Comparison of ENCODE assay signal across 17 cellular contexts in genomic region chr11:9596926-9597325, GRCh38. TPM values are rescaled to one million over a fixed set of nuclear protein-coding genes. Genes with fewer than 3 reads are reported as not detected.
A peak's percentile ranks its signal among the peaks of the same experiment; 100 is the strongest.
DNase-seq lines count a peak whose midpoint lies in the region; ATAC-seq and TF ChIP-seq lines count a peak whose summit lies in the region.
"Had no signal": no experiment of that assay in that cellular context is flagged by ENCODE, and none has a peak within 500 bp of the region (broad histone marks: within the 10 kb centered on the region; RNA-seq: fewer than 3 reads in every experiment).

No MANE protein-coding gene starts in this region.

- no peak overlapping the region for H3K4me3 ChIP-seq in OCI-LY1 (ENCODE audit: low read depth, low read length, poor library complexity, severe bottlenecking)
- H3K4me3 ChIP-seq in endodermal cell (ENCODE audit: low read length), result no peak overlapping the region
- no peak overlapping the region for H3K4me3 ChIP-seq in breast epithelium
- H3K4me3 ChIP-seq: HAP-1, MG63 had no signal

- peaks cover 13% of the 10 kb centered on the region for H3F3A ChIP-seq in OCI-LY1 (ENCODE audit: insufficient read depth, low read length)

- peak overlapping the region; percentile 4 for H3K27ac Mint-ChIP-seq in activated naive CD4-positive, alpha-beta T cell treated with anti-CD3 and anti-CD28 coated beads, Interleukin-2, amount 50 U/mL, for 24 hours
- H3K27ac Mint-ChIP-seq in activated naive CD4-positive, alpha-beta T cell treated with anti-CD3 and anti-CD28 coated beads for 36 hours, result no peak overlapping the region
- H3K27ac Mint-ChIP-seq in endodermal cell, result no peak overlapping the region

- no peaks in the 10 kb centered on the region for H3K36me3 Mint-ChIP-seq in activated naive CD4-positive, alpha-beta T cell treated with anti-CD3 and anti-CD28 coated beads, Interleukin-2, amount 50 U/mL, for 24 hours
- H3K36me3 Mint-ChIP-seq in activated naive CD4-positive, alpha-beta T cell treated with anti-CD3 and anti-CD28 coated beads for 36 hours (ENCODE audit: low read depth), result no peaks in the 10 kb centered on the region
- H3K36me3 Mint-ChIP-seq in endodermal cell (ENCODE audit: low read depth), result no peaks in the 10 kb centered on the region
- H3K36me3 Mint-ChIP-seq: CD4-positive, alpha-beta memory T cell had no signal

- H3K27ac ChIP-seq in OCI-LY1 (ENCODE audit: low read depth, low read length, poor library complexity, severe bottlenecking) (peak overlapping the region; percentile 87), endodermal cell (ENCODE audit: low read depth, low read length) (no peak overlapping the region), breast epithelium (no peak overlapping the region)

- peaks cover 16% of the 10 kb centered on the region for H3K4me1 Mint-ChIP-seq in activated naive CD4-positive, alpha-beta T cell treated with anti-CD3 and anti-CD28 coated beads, Interleukin-2, amount 50 U/mL, for 24 hours
- peaks cover 20% of the 10 kb centered on the region for H3K4me1 Mint-ChIP-seq in activated naive CD4-positive, alpha-beta T cell treated with anti-CD3 and anti-CD28 coated beads for 36 hours (ENCODE audit: low read depth)
- H3K4me1 Mint-ChIP-seq in endodermal cell, result peaks cover 17% of the 10 kb centered on the region

- H3K4me2 ChIP-seq in OCI-LY1 (ENCODE audit: low read length), result peak overlapping the region; percentile 41

- H3K9me2 ChIP-seq in OCI-LY1 (ENCODE audit: low read depth, low read length), result no peaks in the 10 kb centered on the region

- H3K9ac ChIP-seq in OCI-LY1 (ENCODE audit: low read length), result peak overlapping the region; percentile 11; the same call in 1 of the 2 replicates
- no peak overlapping the region for H3K9ac ChIP-seq in endodermal cell (ENCODE audit: extremely low read depth, low read length, poor library complexity, severe bottlenecking)

- H3K27me3 ChIP-seq in OCI-LY1 (ENCODE audit: insufficient read depth, low read length) (no peaks in the 10 kb centered on the region), endodermal cell (ENCODE audit: control insufficient read depth, insufficient read depth, low read length, poor library complexity, severe bottlenecking) (no peaks in the 10 kb centered on the region), breast epithelium (no peaks in the 10 kb centered on the region)
- H3K27me3 ChIP-seq: MG63 had no signal

- H2AFZ ChIP-seq in OCI-LY1 (ENCODE audit: low read length), result no peak overlapping the region

- H3K36me3 ChIP-seq in OCI-LY1 (ENCODE audit: insufficient read depth, low read length) (no peaks in the 10 kb centered on the region), endodermal cell (ENCODE audit: control insufficient read depth, insufficient read depth, low read length) (no peaks in the 10 kb centered on the region), breast epithelium (no peaks in the 10 kb centered on the region)
- H3K36me3 ChIP-seq: HAP-1, MG63 had no signal

- ATAC-seq in GM21390 (IDR thresholded peaks at IDR 0.05; ENCODE audit: unreplicated experiment), result no peak

- no peaks in the 10 kb centered on the region for H3K9me3 ChIP-seq in OCI-LY1 (ENCODE audit: low read length)
- H3K9me3 ChIP-seq in endodermal cell (ENCODE audit: control insufficient read depth, low read length), result no peaks in the 10 kb centered on the region
- no peaks in the 10 kb centered on the region for H3K9me3 ChIP-seq in breast epithelium
- H3K9me3 ChIP-seq: HAP-1, MG63 had no signal

- CTCF ChIA-PET in activated naive CD4-positive, alpha-beta T cell treated with anti-CD3 and anti-CD28 coated beads for 36 hours (lab: Charles Lee), result interaction anchor here (0.8 to 5.2 kb wide), 5 partner anchors 16 to 161 kb away, joined by 3 to 33 read pairs (median 4); no protein-coding TSS in a partner anchor

- TF ChIP-seq POLR2A in breast epithelium (IDR thresholded peaks at IDR 0.05), result no peak

- peaks cover 76% of the 10 kb centered on the region for H3K4me1 ChIP-seq in OCI-LY1 (ENCODE audit: insufficient read depth, low read length, severe bottlenecking)
- peaks cover 6% of the 10 kb centered on the region for H3K4me1 ChIP-seq in endodermal cell (ENCODE audit: control insufficient read depth, insufficient read depth, low read length)
- H3K4me1 ChIP-seq in breast epithelium, result no peaks in the 10 kb centered on the region
- H3K4me1 ChIP-seq: HAP-1 had no signal

- no peaks in the 10 kb centered on the region for H4K20me1 ChIP-seq in OCI-LY1 (ENCODE audit: insufficient read depth, low read length)

- intact Hi-C loops in activated naive CD4-positive, alpha-beta T cell treated with anti-CD3 and anti-CD28 coated beads for 36 hours (cut with micrococcal nuclease), result no loop called here
- intact Hi-C loops in breast epithelium (cut with DNase I; ENCODE audit: low total_unique reads), result no loop called here

- H3K9me3 Mint-ChIP-seq in activated naive CD4-positive, alpha-beta T cell treated with anti-CD3 and anti-CD28 coated beads, Interleukin-2, amount 50 U/mL, for 24 hours, result no peaks in the 10 kb centered on the region
- H3K9me3 Mint-ChIP-seq in activated naive CD4-positive, alpha-beta T cell treated with anti-CD3 and anti-CD28 coated beads for 36 hours, result no peaks in the 10 kb centered on the region
- peaks cover 2% of the 10 kb centered on the region for H3K9me3 Mint-ChIP-seq in endodermal cell
- H3K9me3 Mint-ChIP-seq: CD4-positive, alpha-beta memory T cell had no signal

- no peaks in the 10 kb centered on the region for H3K27me3 Mint-ChIP-seq in activated naive CD4-positive, alpha-beta T cell treated with anti-CD3 and anti-CD28 coated beads, Interleukin-2, amount 50 U/mL, for 24 hours
- H3K27me3 Mint-ChIP-seq in activated naive CD4-positive, alpha-beta T cell treated with anti-CD3 and anti-CD28 coated beads for 36 hours (ENCODE audit: low read depth), result peaks cover 2% of the 10 kb centered on the region
- no peaks in the 10 kb centered on the region for H3K27me3 Mint-ChIP-seq in endodermal cell (ENCODE audit: insufficient read depth)
- H3K27me3 Mint-ChIP-seq: CD4-positive, alpha-beta memory T cell had no signal

- no peaks in the 10 kb centered on the region for H3K79me2 ChIP-seq in OCI-LY1 (ENCODE audit: insufficient read depth, low read length)

- WGBS in endodermal cell (ENCODE audit: insufficient coverage in 1 of 2, insufficient read length in 1 of 2), 2 experiments, result 90 to 93% methylated on average over 2 of the region's 2 CpGs

- DNase-seq in activated naive CD4-positive, alpha-beta T cell treated with anti-CD3 and anti-CD28 coated beads for 36 hours, result no peak
- DNase-seq in endodermal cell, result peak; percentile 29
- DNase-seq in breast epithelium (ENCODE audit: low spot score in 2 of 2), result no peak
- DNase-seq in SKM-1 (lab: John Stamatoyannopoulos, UW; ENCODE audit: unreplicated experiment), result no peak
- no peak for DNase-seq in putamen (ENCODE audit: low spot score)
- DNase-seq: Calu3; CD4-positive, alpha-beta memory T cell; Kasumi-1; MG63; NCI-H1092 treated with DMSO at 0.1 percent for 48 hours; NCI-H1694 treated with DMSO at 0.1 percent for 48 hours; NCI-H510A treated with DMSO at 0.1 percent for 48 hours; NCI-H82 had no signal

- H3K4me3 Mint-ChIP-seq in activated naive CD4-positive, alpha-beta T cell treated with anti-CD3 and anti-CD28 coated beads, Interleukin-2, amount 50 U/mL, for 24 hours, result no peak overlapping the region
- H3K4me3 Mint-ChIP-seq in activated naive CD4-positive, alpha-beta T cell treated with anti-CD3 and anti-CD28 coated beads for 36 hours, result no peak overlapping the region
- no peak overlapping the region for H3K4me3 Mint-ChIP-seq in endodermal cell
- H3K4me3 Mint-ChIP-seq: CD4-positive, alpha-beta memory T cell had no signal

- no peak for TF ChIP-seq CTCF in OCI-LY1 (IDR thresholded peaks at IDR 0.05; ENCODE audit: low read length)
- TF ChIP-seq CTCF in endodermal cell (conservative IDR thresholded peaks at IDR 0.05), result no peak
- no peak for TF ChIP-seq CTCF in breast epithelium (IDR thresholded peaks at IDR 0.05)

RNA-seq across cellular contexts. Expression of gene WEE1, which starts 23.5 kb away (rescaled TPM):
- total RNA-seq in activated naive CD4-positive, alpha-beta T cell treated with anti-CD3 and anti-CD28 coated beads for 36 hours, result 10 to 100 TPM; 41.8 to 46.6 TPM
- total RNA-seq in endodermal cell, result 10 to 100 TPM; 80.1 to 93.5 TPM
- 72.0 TPM for polyA plus RNA-seq in endodermal cell (2013, experiment 1 of 2)
- 71.9 TPM for polyA plus RNA-seq in endodermal cell (2013, experiment 2 of 2)
- 100 to 1,000 TPM in 1 of 3 donors, 10 to 100 TPM in 2; 25.0 to 128 (median 66.5) TPM for total RNA-seq in breast epithelium
